ENCODE assay signal across 7 cellular contexts in the genomic region with DNA sequence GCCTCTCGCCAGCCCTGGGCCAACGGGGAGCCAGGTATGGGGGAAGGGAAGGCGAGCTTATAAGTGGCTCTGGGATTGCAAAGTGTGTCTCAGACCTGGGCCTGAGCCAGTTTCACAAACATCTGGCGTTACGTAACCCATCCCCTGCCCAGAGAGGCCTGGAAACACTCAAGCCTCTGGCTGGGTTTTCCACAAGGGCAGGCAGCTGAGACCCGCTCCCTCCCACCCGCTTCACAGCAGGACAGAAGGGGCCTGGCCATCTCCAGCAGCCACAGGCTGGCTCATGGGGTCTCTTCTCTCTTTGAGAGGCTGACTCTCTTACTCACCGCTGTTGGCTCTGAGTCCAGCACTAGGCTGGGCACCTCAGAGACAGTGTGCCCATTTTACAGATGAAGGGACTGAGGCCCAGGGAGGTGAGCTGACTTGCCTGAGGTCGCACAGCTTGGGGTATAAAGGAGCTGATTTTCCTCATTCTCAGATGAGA. TPM values are rescaled to one million over a fixed set of nuclear protein-coding genes. Genes with fewer than 3 reads are reported as not detected.
A peak's percentile ranks its signal among the peaks of the same experiment; 100 is the strongest.
DNase-seq lines count a peak whose midpoint lies in the region; ATAC-seq, FAIRE-seq and TF ChIP-seq lines count a peak whose summit lies in the region.

No MANE protein-coding gene starts in this region.

- H2BK20ac ChIP-seq in IMR-90 (ENCODE audit: low read depth, low read length), result peak overlapping the region; percentile 33; the same call in 1 of the 2 replicates

- peak overlapping the region; percentile 73 for H3K14ac ChIP-seq in IMR-90 (replicated peaks; ENCODE audit: low read depth, low read length)

- dilution Hi-C loops in IMR-90 (cut with HindIII; ENCODE audit: low sequenced_read_pairs, unreplicated experiment), result no loop called here

- H4K8ac ChIP-seq in IMR-90 (ENCODE audit: low read depth in 2 of 2, low read length in 2 of 2), result peak overlapping the region in 1 of 2 experiments; percentile 57; a peak in 2 of 4 replicates

- H3K27ac ChIP-seq in IMR-90 (ENCODE audit: insufficient read depth, low read length) (peak overlapping the region; percentile 46), SJCRH30 (no peak overlapping the region), cardiac muscle cell (peak overlapping the region; percentile 69)

- CTCF ChIA-PET in IMR-90 (lab: Yijun Ruan, JAX), result no interaction called here

- H3K4ac ChIP-seq in IMR-90 (ENCODE audit: low read depth, low read length), result peak overlapping the region; percentile 88

- H2AK9ac ChIP-seq in IMR-90 (replicated peaks; ENCODE audit: low read depth, low read length, poor library complexity), result peak overlapping the region; percentile 87

- H4K20me1 ChIP-seq in IMR-90 (ENCODE audit: insufficient read depth, low read length), result peaks cover 3% of the 10 kb centered on the region; the same call in 1 of the 2 replicates

- H2AFZ ChIP-seq in IMR-90 (replicated peaks; ENCODE audit: low read length, poor library complexity), result peak overlapping the region; percentile 40

- peak overlapping the region; percentile 86 for H2AK5ac ChIP-seq in IMR-90 (ENCODE audit: low read depth, low read length)

- H3K4me1 ChIP-seq in IMR-90 (ENCODE audit: control insufficient read depth, insufficient read depth, low read length) (peaks cover 38% of the 10 kb centered on the region), SJCRH30 (peaks cover 19% of the 10 kb centered on the region), cardiac muscle cell (ENCODE audit: low read depth) (peaks cover 14% of the 10 kb centered on the region)

- intact Hi-C loops in IMR-90 (cut with micrococcal nuclease), result loop anchor here (5.0 kb wide), 1 partner anchor 44 kb away; a partner anchor contains a TSS

- WGBS in IMR-90 (ENCODE audit: extremely low coverage in 2 of 2, insufficient read length in 1 of 2), 2 experiments, result 33% methylated on average over 3 of the region's 9 CpGs; no CpG with 5 or more reads in 1 of the 2 experiments

- peaks cover 35% of the 10 kb centered on the region for H3K9me1 ChIP-seq in IMR-90 (ENCODE audit: insufficient read depth, low read length)

- in situ Hi-C loops in IMR-90 (cut with MboI; ENCODE audit: low sequenced_read_pairs) (no loop called here), GM13976 (cut with MboI; ENCODE audit: low sequenced_read_pairs, unreplicated experiment) (no loop called here)

- no peak for TF ChIP-seq POLR2A in IMR-90 (IDR thresholded peaks at IDR 0.05; ENCODE audit: low read depth, low read length)

- DNase-seq in IMR-90, result peak; percentile 98
- DNase-seq in SJCRH30, result peak; percentile 71 to 77
- peak; percentile 97 to 99 for DNase-seq in cardiac muscle cell (ENCODE audit: low read depth in 1 of 2, low spot score in 1 of 2)
- DNase-seq in smooth muscle cell of the brain vasculature (ENCODE audit: low read depth, low spot score), result peak; percentile 98
- DNase-seq in activated CD8-positive, alpha-beta memory T cell treated with anti-CD3 and anti-CD28 coated beads, Interleukin-2, amount 50 U/mL, for 48 hours, result no peak
- no peak for DNase-seq in GM13976 (ENCODE audit: low spot score)
- no peak for DNase-seq in GM19239 (ENCODE audit: insufficient read length, low spot score)

- H3K18ac ChIP-seq in IMR-90 (ENCODE audit: low read depth, low read length), result peak overlapping the region; percentile 10

- FAIRE-seq in GM19239 (lab: Jason Lieb, UNC), result no peak

- H3K9me3 ChIP-seq in IMR-90 (ENCODE audit: control insufficient read depth, insufficient read depth, low read length) (no peaks in the 10 kb centered on the region), SJCRH30 (replicated peaks) (no peaks in the 10 kb centered on the region), cardiac muscle cell (ENCODE audit: low read depth) (no peaks in the 10 kb centered on the region)

- no peak for TF ChIP-seq RAD21 in IMR-90 (IDR thresholded peaks at IDR 0.05; ENCODE audit: low read length)

- H3K4me3 ChIP-seq in IMR-90 (ENCODE audit: insufficient read depth, low read depth, low read length) (no peak overlapping the region), SJCRH30 (no peak overlapping the region), cardiac muscle cell (no peak overlapping the region)

- peak overlapping the region; percentile 59 for H4K91ac ChIP-seq in IMR-90 (ENCODE audit: insufficient read depth, low read depth, low read length)

- peak; percentile 18 for ATAC-seq in IMR-90 (ENCODE audit: low read depth)

- no peak for TF ChIP-seq CTCF in IMR-90 (conservative IDR thresholded peaks at IDR 0.05; ENCODE audit: low read depth, low read length)
- no peak for TF ChIP-seq CTCF in cardiac muscle cell (IDR thresholded peaks at IDR 0.05; ENCODE audit: low read depth, low read length)
- TF ChIP-seq CTCF in GM13976 (IDR thresholded peaks at IDR 0.05; ENCODE audit: borderline replicate concordance, control extremely low read depth, extremely low read depth, insufficient read depth, missing control alignments), result no peak

- peak overlapping the region; percentile 72 for H2BK120ac ChIP-seq in IMR-90 (ENCODE audit: low read depth, low read length)

- peak overlapping the region; percentile 72; the same call in 1 of the 2 replicates for H3K23ac ChIP-seq in IMR-90 (ENCODE audit: low read depth, low read length)

- H3K56ac ChIP-seq in IMR-90 (ENCODE audit: extremely low read depth, insufficient read depth, low read length), result 0 out of 2 replicates have a peak overlapping the region, but pooled peaks have one; percentile 9

- H3K9ac ChIP-seq in IMR-90 (ENCODE audit: low read depth, low read length), result no peak overlapping the region

- no TSS peak for BruUV-seq in IMR-90 (replicated peaks; lab: Mats Ljungman, UMichigan)

- H3K79me1 ChIP-seq in IMR-90 (ENCODE audit: low read depth in 1 of 2, low read length in 2 of 2), result peaks cover 8 to 34% of the 10 kb centered on the region in 2 experiments

- no peaks in the 10 kb centered on the region for H3K36me3 ChIP-seq in IMR-90 (ENCODE audit: control insufficient read depth, insufficient read depth, low read length)
- H3K36me3 ChIP-seq in SJCRH30, result no peaks in the 10 kb centered on the region
- H3K36me3 ChIP-seq in cardiac muscle cell, result no peaks in the 10 kb centered on the region

- POLR2A ChIA-PET in IMR-90 (lab: Charles Lee; ENCODE audit: unreplicated experiment), result interaction anchor here (0.6 to 0.9 kb wide), 2 partner anchors 66 to 112 kb away, joined by 3 read pairs; a partner anchor contains a TSS

- H3K4me2 ChIP-seq in IMR-90 (ENCODE audit: low read depth, low read length), result 0 out of 2 replicates have a peak overlapping the region, but pooled peaks have one; percentile 10

- H4K5ac ChIP-seq in IMR-90 (ENCODE audit: low read depth, low read length), result peak overlapping the region; percentile 35; the same call in 1 of the 2 replicates

- peak overlapping the region; percentile 50; the same call in 1 of the 3 replicates for H2BK15ac ChIP-seq in IMR-90 (ENCODE audit: low read depth, low read length)

- H3K27me3 ChIP-seq in IMR-90 (ENCODE audit: control insufficient read depth, insufficient read depth, low read length) (no peaks in the 10 kb centered on the region), SJCRH30 (0 out of 2 replicates have a peak, but pooled peaks cover 2% of the 10 kb centered on the region), cardiac muscle cell (no peaks in the 10 kb centered on the region)

- H2BK5ac ChIP-seq in IMR-90 (ENCODE audit: low read depth, low read length, poor library complexity, severe bottlenecking), result peak overlapping the region; percentile 59

TF ChIP-seq in IMR-90, 13 proteins besides CTCF, POLR2A, EP300 and RAD21 (continues in another document):
- TF ChIP-seq MAFK (IDR thresholded peaks at IDR 0.05; ENCODE audit: low read depth, low read length) (no peak), SMC3 (IDR thresholded peaks at IDR 0.05; ENCODE audit: low read depth, low read length) (no peak), MAZ (IDR thresholded peaks at IDR 0.05; ENCODE audit: borderline replicate concordance, low read depth, low read length) (peak; percentile 60; the same call in 1 of the 2 replicates), CEBPB (IDR thresholded peaks at IDR 0.05; ENCODE audit: low read depth, low read length) (peak; percentile 98), FOS (IDR thresholded peaks at IDR 0.05; ENCODE audit: low read depth, low read length) (no peak), RFX5 (IDR thresholded peaks at IDR 0.05; ENCODE audit: low read depth, low read length) (0 out of 2 replicates have a peak, but pooled peaks have one; percentile 17), MXI1 (IDR thresholded peaks at IDR 0.05; ENCODE audit: borderline replicate concordance, low read depth, low read length) (no peak), RCOR1 (IDR thresholded peaks at IDR 0.05; ENCODE audit: insufficient replicate concordance, low read length) (peak; percentile 89), NFE2L2 (IDR thresholded peaks at IDR 0.05; ENCODE audit: low read depth, low read length) (no peak), BHLHE40 (IDR thresholded peaks at IDR 0.05; ENCODE audit: low read depth, low read length) (0 out of 2 replicates have a peak, but pooled peaks have one; percentile 5)
- TF ChIP-seq, protein P1, sequence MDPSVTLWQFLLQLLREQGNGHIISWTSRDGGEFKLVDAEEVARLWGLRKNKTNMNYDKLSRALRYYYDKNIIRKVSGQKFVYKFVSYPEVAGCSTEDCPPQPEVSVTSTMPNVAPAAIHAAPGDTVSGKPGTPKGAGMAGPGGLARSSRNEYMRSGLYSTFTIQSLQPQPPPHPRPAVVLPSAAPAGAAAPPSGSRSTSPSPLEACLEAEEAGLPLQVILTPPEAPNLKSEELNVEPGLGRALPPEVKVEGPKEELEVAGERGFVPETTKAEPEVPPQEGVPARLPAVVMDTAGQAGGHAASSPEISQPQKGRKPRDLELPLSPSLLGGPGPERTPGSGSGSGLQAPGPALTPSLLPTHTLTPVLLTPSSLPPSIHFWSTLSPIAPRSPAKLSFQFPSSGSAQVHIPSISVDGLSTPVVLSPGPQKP (IDR thresholded peaks at IDR 0.05; ENCODE audit: borderline replicate concordance, low read depth, low read length), result no peak

RNA-seq across cellular contexts. Expression of a gene that starts 44.5 kb away (rescaled TPM):
- total RNA-seq in IMR-90 (2012; rRNA removed) (46.4 and 47.5 TPM in 2 replicates), cardiac muscle cell (160 and 202 TPM in 2 replicates)
- polyA plus RNA-seq in IMR-90 (2012; rRNA removed) (65.5 and 69.8 TPM in 2 replicates), cardiac muscle cell (150 and 191 TPM in 2 replicates)
- 66.8 and 79.6 TPM in 2 replicates for polyA plus RNA-seq in IMR-90 (2012; cell fraction: cytosol; rRNA removed)
- polyA plus RNA-seq in IMR-90 (2012; cell fraction: nucleus; rRNA removed; ENCODE audit: low replicate concordance), result 42.7 and 68.1 TPM in 2 replicates
- total RNA-seq in SJCRH30 (2014; rRNA removed; shearing (Covaris generic)), result 16.8 and 17.0 TPM in 2 replicates

RNA-seq across cellular contexts. Expression of a gene that starts 55.2 kb away (rescaled TPM):
- total RNA-seq in IMR-90 (2012; rRNA removed), result 16.0 and 29.7 TPM in 2 replicates
- polyA plus RNA-seq in IMR-90 (2012; rRNA removed), result 25.6 and 25.7 TPM in 2 replicates
- 23.2 and 28.5 TPM in 2 replicates for polyA plus RNA-seq in IMR-90 (2012; cell fraction: cytosol; rRNA removed)
- polyA plus RNA-seq in IMR-90 (2012; cell fraction: nucleus; rRNA removed; ENCODE audit: low replicate concordance), result 44.8 and 73.3 TPM in 2 replicates
- 26.2 and 28.3 TPM in 2 replicates for total RNA-seq in SJCRH30 (2014; rRNA removed; shearing (Covaris generic))
- total RNA-seq in cardiac muscle cell, result 36.0 and 38.3 TPM in 2 replicates
- polyA plus RNA-seq in cardiac muscle cell, result 21.9 and 34.2 TPM in 2 replicates

Comparison
In these comparisons a context has a peak if more than half of its experiments do, and no peak if none do; other contexts are left out.
1. DNase-seq: peak in IMR-90 (single experiment), SJCRH30 (2 of 2), cardiac muscle cell (2 of 2) and smooth muscle cell of the brain vasculature (single experiment); none in activated CD8-positive, alpha-beta memory T cell treated with anti-CD3 and anti-CD28 coated beads, Interleukin-2, amount 50 U/mL, for 48 hours (single experiment), GM13976 (single experiment) and GM19239 (single experiment).